Comparison of ENCODE assay signal across 8 cellular contexts in genomic region chr1:8427493-8427892, GRCh38.
A peak's percentile ranks its signal among the peaks of the same experiment; 100 is the strongest.
DNase-seq lines count a peak whose midpoint lies in the region; ATAC-seq and TF ChIP-seq lines count a peak whose summit lies in the region.

No MANE protein-coding gene starts in this region.

- TF ChIP-seq RAD21 in SK-N-SH (IDR thresholded peaks at IDR 0.05; ENCODE audit: low read length): no peak

- no peak overlapping the region for H2AFZ ChIP-seq in SK-N-SH (ENCODE audit: low read depth)

- H3K36me3 ChIP-seq in thymus (ENCODE audit: control insufficient read depth, insufficient read depth) (no peaks in the 10 kb centered on the region), SK-N-SH (replicated peaks in 1 of 2; ENCODE audit: control insufficient read depth in 1 of 2, insufficient read depth in 2 of 2, low read length in 1 of 2) (no peaks in the 10 kb centered on the region)

- CTCF ChIA-PET in SK-N-SH (lab: Yijun Ruan, JAX): interaction anchor here (1.0 to 1.6 kb wide), 3 partner anchors 10 to 412 kb away, joined by 3 to 5 read pairs (median 4); no protein-coding TSS in a partner anchor

- H3K79me2 ChIP-seq in SK-N-SH (ENCODE audit: insufficient read depth): peaks cover 9% of the 10 kb centered on the region

- H3K4me3 ChIP-seq in GM12864 (ENCODE audit: low read depth, low read length) (no peak overlapping the region; the same call in 1 of the 2 replicates), thymus (ENCODE audit: low read length) (no peak overlapping the region), SK-N-SH (ENCODE audit: low read depth in 2 of 2, low read length in 1 of 2) (no peak overlapping the region)

- H3K9me3 ChIP-seq in thymus (ENCODE audit: control insufficient read depth) (no peaks in the 10 kb centered on the region), SK-N-SH (no peaks in the 10 kb centered on the region)

- peaks cover 37% of the 10 kb centered on the region for H3K4me1 ChIP-seq in thymus (ENCODE audit: control insufficient read depth, insufficient read depth, low read length)
- H3K4me1 ChIP-seq in SK-N-SH (ENCODE audit: control insufficient read depth in 1 of 2, insufficient read depth in 2 of 2, low read depth in 1 of 2, low read length in 1 of 2): peaks cover 10 to 20% of the 10 kb centered on the region in 2 experiments; a peak in 3 of 4 replicates

- 7% methylated on average over 5 of the region's 5 CpGs for WGBS in thymus
- 76% methylated on average over 5 of the region's 5 CpGs for WGBS in SK-N-SH (ENCODE audit: low lambda C conversion rate)

- peak; percentile 95 for DNase-seq in GM12864 (ENCODE audit: low read depth)
- peak; percentile 85 for DNase-seq in Kasumi-1 (lab: John Stamatoyannopoulos, UW)
- DNase-seq in central memory CD4-positive, alpha-beta T cell: peak; percentile 58
- DNase-seq in HuH-7 (ENCODE audit: low spot score): no peak
- DNase-seq in SK-N-SH: no peak
- DNase-seq in stimulated activated CD4-positive, alpha-beta T cell treated with anti-CD3 and anti-CD28 coated beads, Interleukin-4, amount 100 ng/mL, for 4 hours: no peak

- TF ChIP-seq EP300 in SK-N-SH (IDR thresholded peaks at IDR 0.05; ENCODE audit: borderline replicate concordance in 1 of 2, low read depth in 1 of 2, low read length in 1 of 2): no peak

- TF ChIP-seq CTCF in GM12864 (IDR thresholded peaks at IDR 0.05; ENCODE audit: low read depth, low read length, missing control alignments) (no peak), SK-N-SH (IDR thresholded peaks at IDR 0.05) (no peak)

- no peaks in the 10 kb centered on the region for H4K20me1 ChIP-seq in SK-N-SH (ENCODE audit: insufficient read depth)

- H3K27ac ChIP-seq in thymus (ENCODE audit: low read depth): peak overlapping the region; percentile 1
- H3K27ac ChIP-seq in SK-N-SH (ENCODE audit: low read depth in 2 of 2, low read length in 1 of 2): no peak overlapping the region

- POLR2A ChIA-PET in SK-N-SH (lab: Yijun Ruan, JAX): interaction anchor here (0.6 kb wide), 1 partner anchor 45 kb away, joined by 4 read pairs; no protein-coding TSS in a partner anchor

- H3K4me2 ChIP-seq in SK-N-SH: no peak overlapping the region

- no peaks in the 10 kb centered on the region for H3K27me3 ChIP-seq in thymus (ENCODE audit: control insufficient read depth, insufficient read depth)
- H3K27me3 ChIP-seq in SK-N-SH (ENCODE audit: insufficient read depth): no peaks in the 10 kb centered on the region

- H3K9ac ChIP-seq in SK-N-SH: no peak overlapping the region

- H3F3A ChIP-seq in SK-N-SH (replicated peaks; ENCODE audit: insufficient read depth): peaks cover 13% of the 10 kb centered on the region

- H3K9me2 ChIP-seq in SK-N-SH: no peaks in the 10 kb centered on the region

- ATAC-seq in GM21447 (IDR thresholded peaks at IDR 0.05; ENCODE audit: unreplicated experiment): peak; percentile 63

TF ChIP-seq in SK-N-SH, 30 proteins besides CTCF, POLR2A, EP300 and RAD21:
- no peak for TF ChIP-seq GATA2 (CRISPR knock-in tag; IDR thresholded peaks at IDR 0.05)
- TF ChIP-seq TEAD4 (IDR thresholded peaks at IDR 0.05; ENCODE audit: borderline replicate concordance, insufficient read depth): no peak
- TF ChIP-seq MXI1 (IDR thresholded peaks at IDR 0.05; ENCODE audit: low read depth, low read length): no peak
- TF ChIP-seq NFIC (IDR thresholded peaks at IDR 0.05; ENCODE audit: borderline replicate concordance): no peak
- no peak for TF ChIP-seq MEF2A (IDR thresholded peaks at IDR 0.05; ENCODE audit: borderline replicate concordance, low read depth)
- TF ChIP-seq EZH2phosphoT487 (IDR thresholded peaks at IDR 0.05; ENCODE audit: borderline replicate concordance, low read depth): no peak
- no peak for TF ChIP-seq ZBTB33 (IDR thresholded peaks at IDR 0.05; ENCODE audit: borderline replicate concordance, low read depth)
- TF ChIP-seq RXRA (IDR thresholded peaks at IDR 0.05; ENCODE audit: borderline replicate concordance, low read depth): no peak
- no peak for TF ChIP-seq CHD2 (IDR thresholded peaks at IDR 0.05; ENCODE audit: low read length, partially characterized antibody)
- TF ChIP-seq FOXJ3 (CRISPR knock-in tag; IDR thresholded peaks at IDR 0.05): no peak
- no peak for TF ChIP-seq USF2 (IDR thresholded peaks at IDR 0.05; ENCODE audit: borderline replicate concordance, low read depth, low read length)
- TF ChIP-seq GABPA (IDR thresholded peaks at IDR 0.05; ENCODE audit: low read depth): no peak
- no peak for TF ChIP-seq ELF1 (IDR thresholded peaks at IDR 0.05)

Comparison
In these comparisons a context has a peak if more than half of its experiments do, and no peak if none do; other contexts are left out.
1. DNase-seq: peak in GM12864 (single experiment), Kasumi-1 (2 of 2) and central memory CD4-positive, alpha-beta T cell (single experiment); none in HuH-7 (single experiment), SK-N-SH (single experiment) and stimulated activated CD4-positive, alpha-beta T cell treated with anti-CD3 and anti-CD28 coated beads, Interleukin-4, amount 100 ng/mL, for 4 hours (0 of 2).